ENCODE assay signal across 1 cellular context in genomic region chr9:133869674-133870419, GRCh38.
TF ChIP-seq lines count a peak whose summit lies in the region.

No MANE protein-coding gene starts in this region.

TF ChIP-seq in K562, 482 proteins besides CTCF, POLR2A, EP300 and RAD21 (continued from another document and continues in another):
- no peak for TF ChIP-seq FOXO4 (CRISPR knock-in tag; IDR thresholded peaks at IDR 0.05)
- TF ChIP-seq GABPA (tag; conservative IDR thresholded peaks at IDR 0.05; ENCODE audit: low read depth), result no peak
- TF ChIP-seq KDM1A (IDR thresholded peaks at IDR 0.05), result peak; percentile 79 to 85
- TF ChIP-seq FOXP1 (CRISPR knock-in tag; IDR thresholded peaks at IDR 0.05), result no peak
- TF ChIP-seq ZNF592 (IDR thresholded peaks at IDR 0.05), result no peak
- no peak for TF ChIP-seq IRF2 (CRISPR knock-in tag; IDR thresholded peaks at IDR 0.05)
- TF ChIP-seq PCBP1 (IDR thresholded peaks at IDR 0.05; ENCODE audit: low read depth, low read length, poor library complexity, severe bottlenecking), result no peak
- TF ChIP-seq FOXJ2 (tag; IDR thresholded peaks at IDR 0.05), result peak; percentile 54; the same call in 1 of the 2 replicates
- TF ChIP-seq GTF3C2 (IDR thresholded peaks at IDR 0.05; ENCODE audit: borderline replicate concordance, extremely low read depth, insufficient read length), result no peak
- no peak for TF ChIP-seq ZNF431 (CRISPR knock-in tag; IDR thresholded peaks at IDR 0.05)
- peak; percentile 96 for TF ChIP-seq CBFA2T3 (IDR thresholded peaks at IDR 0.05)
- TF ChIP-seq ZNF785 (CRISPR knock-in tag; IDR thresholded peaks at IDR 0.05), result no peak
- no peak for TF ChIP-seq EWSR1 (IDR thresholded peaks at IDR 0.05; ENCODE audit: borderline replicate concordance, low read depth, partially characterized antibody)
- TF ChIP-seq NELFE (IDR thresholded peaks at IDR 0.05; ENCODE audit: insufficient read depth, insufficient read length), result no peak
- no peak for TF ChIP-seq NR0B1 (IDR thresholded peaks at IDR 0.05; ENCODE audit: partially characterized antibody)
- TF ChIP-seq ZNF347 (CRISPR knock-in tag; IDR thresholded peaks at IDR 0.05; ENCODE audit: low read depth), result no peak
- no peak for TF ChIP-seq ZSCAN32 (CRISPR knock-in tag; IDR thresholded peaks at IDR 0.05)
- TF ChIP-seq ZBTB49 (CRISPR knock-in tag; IDR thresholded peaks at IDR 0.05; ENCODE audit: borderline replicate concordance), result no peak
- TF ChIP-seq CCNT2 (IDR thresholded peaks at IDR 0.05; ENCODE audit: borderline replicate concordance, extremely low read depth, insufficient read length, low read depth, low read length), result peak; percentile 82
- TF ChIP-seq TOE1 (IDR thresholded peaks at IDR 0.05; ENCODE audit: borderline replicate concordance), result peak; percentile 30; the same call in 1 of the 2 replicates
- no peak for TF ChIP-seq TOE1 (CRISPR knock-in tag; IDR thresholded peaks at IDR 0.05; ENCODE audit: borderline replicate concordance, low read depth)
- no peak for TF ChIP-seq ZNF583 (CRISPR knock-in tag; IDR thresholded peaks at IDR 0.05)
- TF ChIP-seq THRA (IDR thresholded peaks at IDR 0.05), result no peak
- no peak for TF ChIP-seq POLR2G (IDR thresholded peaks at IDR 0.05; ENCODE audit: low read depth, low read length)
- no peak for TF ChIP-seq ZNF449 (CRISPR knock-in tag; IDR thresholded peaks at IDR 0.05)
- no peak for TF ChIP-seq CBX8 (IDR thresholded peaks at IDR 0.05; ENCODE audit: borderline replicate concordance, extremely low read depth, low read depth, low read length, poor library complexity, severe bottlenecking)
- TF ChIP-seq ILK (tag; IDR thresholded peaks at IDR 0.05; ENCODE audit: borderline replicate concordance, low read depth), result no peak
- no peak for TF ChIP-seq ZNF778 (CRISPR knock-in tag; IDR thresholded peaks at IDR 0.05)
- TF ChIP-seq THAP12 (CRISPR knock-in tag; IDR thresholded peaks at IDR 0.05), result no peak
- no peak for TF ChIP-seq ZNF282 (CRISPR knock-in tag; IDR thresholded peaks at IDR 0.05)
- no peak for TF ChIP-seq DDX20 (tag; IDR thresholded peaks at IDR 0.05; ENCODE audit: low read depth)
- TF ChIP-seq SIN3A (IDR thresholded peaks at IDR 0.05; ENCODE audit: borderline replicate concordance in 2 of 2, control insufficient read depth in 1 of 2, low read depth in 2 of 2, low read length in 2 of 2), result no peak
- 0 out of 2 replicates have a peak, but pooled peaks have one; percentile 34 for TF ChIP-seq ZKSCAN8 (CRISPR knock-in tag; IDR thresholded peaks at IDR 0.05)
- no peak for TF ChIP-seq ATF2 (CRISPR knock-in tag; IDR thresholded peaks at IDR 0.05)
- no peak for TF ChIP-seq SUPT5H (IDR thresholded peaks at IDR 0.05)
